Comparison of ENCODE assay signal across 35 cellular contexts in genomic region chr1:200631375-200631774, GRCh38. TPM values are rescaled to one million over a fixed set of nuclear protein-coding genes. Genes with fewer than 3 reads are reported as not detected.
"Had no signal": no experiment of that assay in that cellular context is flagged by ENCODE, and none has a peak within 500 bp of the region (broad histone marks: within the 10 kb centered on the region; RNA-seq: fewer than 3 reads in every experiment).

No MANE protein-coding gene starts in this region.

- H3K27ac Mint-ChIP-seq: activated B cell treated with CpG ODN at 0.5 μM for 24 hours; activated CD4-positive, alpha-beta memory T cell treated with anti-CD3 and anti-CD28 coated beads for 36 hours; activated CD4-positive, alpha-beta T cell treated with anti-CD3 and anti-CD28 coated beads, Interleukin-2, amount 10 ng/mL, durations not matched to agents 24 days and 14 days; activated CD8-positive, alpha-beta T cell treated with anti-CD3 and anti-CD28 coated beads for 36 hours; activated naive CD4-positive, alpha-beta T cell treated with anti-CD3 and anti-CD28 coated beads for 36 hours; activated naive CD4-positive, alpha-beta T cell treated with anti-CD3 and anti-CD28 coated beads, Interleukin-2, amount 50 U/mL, for 72 hours; activated naive CD8-positive, alpha-beta T cell treated with anti-CD3 and anti-CD28 coated beads for 36 hours; activated T-cell treated with anti-CD3 and anti-CD28 coated beads, Interleukin-2, amount 50 U/mL, for 72 hours; activated T-helper 1 cell treated with anti-CD3 and anti-CD28 coated beads, Interleukin-12 subunit alpha, Interleukin-12 subunit beta, Interleukin-2, Interleukin-4 antibody, amounts not matched to agents 30 ng/mL and 10 ng/mL and 1 ng/mL, durations not matched to agents 14 hours and 24 hours and 36 hours; activated T-helper 17 cell treated with anti-CD3 and anti-CD28 coated beads, Interleukin-2, amount 50 U/mL, for 72 hours; T-cell; T-helper 17 cell had no signal

- H3K27me3 Mint-ChIP-seq: activated B cell treated with CpG ODN at 0.5 μM for 24 hours; activated CD4-positive, alpha-beta memory T cell treated with anti-CD3 and anti-CD28 coated beads for 36 hours; activated CD8-positive, alpha-beta T cell treated with anti-CD3 and anti-CD28 coated beads for 36 hours; activated naive CD8-positive, alpha-beta T cell treated with anti-CD3 and anti-CD28 coated beads for 36 hours; activated T-helper 17 cell treated with anti-CD3 and anti-CD28 coated beads, Interleukin-2, amount 50 U/mL, for 72 hours; T-cell; T-helper 17 cell had no signal

- H3K27me3 ChIP-seq: adrenal gland, body of pancreas, brain microvascular endothelial cell, breast epithelium had no signal

- H3K9me3 ChIP-seq: adrenal gland, body of pancreas, breast epithelium had no signal

- H3K36me3 Mint-ChIP-seq: activated CD4-positive, alpha-beta memory T cell treated with anti-CD3 and anti-CD28 coated beads for 36 hours; activated naive CD4-positive, alpha-beta T cell treated with anti-CD3 and anti-CD28 coated beads, Interleukin-2, amount 50 U/mL, for 72 hours; activated naive CD8-positive, alpha-beta T cell treated with anti-CD3 and anti-CD28 coated beads for 36 hours; T-cell had no signal

- ATAC-seq: activated CD8-positive, alpha-beta T cell treated with anti-CD3 and anti-CD28 coated beads for 36 hours; activated naive CD4-positive, alpha-beta T cell treated with anti-CD3 and anti-CD28 coated beads, Interleukin-2, amount 50 U/mL, for 72 hours; activated T-cell treated with anti-CD3 and anti-CD28 coated beads, Interleukin-2, amount 50 U/mL, for 4 hours; activated T-cell treated with anti-CD3 and anti-CD28 coated beads, Interleukin-2, amount 50 U/mL, for 72 hours; activated T-helper 17 cell treated with anti-CD3 and anti-CD28 coated beads, Interleukin-2, amount 50 U/mL, for 72 hours; body of pancreas; T-cell; T-helper 17 cell had no signal

- H3K4me3 ChIP-seq: adrenal gland, body of pancreas, breast epithelium had no signal

- H3K4me1 ChIP-seq: body of pancreas, breast epithelium had no signal

- DNase-seq: activated B cell treated with CpG ODN at 0.5 μM for 24 hours; activated CD4-positive, alpha-beta memory T cell treated with anti-CD3 and anti-CD28 coated beads for 36 hours; activated CD4-positive, alpha-beta T cell treated with anti-CD3 and anti-CD28 coated beads for 4 hours; activated CD4-positive, alpha-beta T cell treated with anti-CD3 and anti-CD28 coated beads, Interleukin-2, amount 10 ng/mL, durations not matched to agents 24 days and 14 days; activated CD4-positive, alpha-beta T cell treated with anti-CD3 and anti-CD28 coated beads, Interleukin-2, amount 50 U/mL, for 1 hour; activated CD4-positive, alpha-beta T cell treated with anti-CD3 and anti-CD28 coated beads, Interleukin-2, amount 50 U/mL, for 4 hours; activated CD4-positive, CD25-positive, alpha-beta regulatory T cell treated with anti-CD3 and anti-CD28 coated beads, Interleukin-2, amount 50 U/mL, for 72 hours; activated CD8-positive, alpha-beta memory T cell treated with anti-CD3 and anti-CD28 coated beads, Interleukin-2, amount 50 U/mL, for 4 hours; activated CD8-positive, alpha-beta T cell treated with anti-CD3 and anti-CD28 coated beads for 36 hours; activated effector memory CD4-positive, alpha-beta T cell treated with anti-CD3 and anti-CD28 coated beads, Interleukin-2, amount 50 U/mL, for 16 hours; activated gamma-delta T cell treated with Interleukin-2 at 50 U/mL for 16 hours; activated naive CD4-positive, alpha-beta T cell; activated naive CD4-positive, alpha-beta T cell treated with anti-CD3 and anti-CD28 coated beads for 36 hours; activated naive CD4-positive, alpha-beta T cell treated with anti-CD3 and anti-CD28 coated beads, Interleukin-2, amount 50 U/mL, for 16 hours; activated naive CD8-positive, alpha-beta T cell treated with anti-CD3 and anti-CD28 coated beads for 36 hours; activated T-cell treated with anti-CD3 and anti-CD28 coated beads for 4 hours; activated T-cell treated with anti-CD3 and anti-CD28 coated beads, Interleukin-2, amount 50 U/mL, for 1 hour; activated T-cell treated with anti-CD3 and anti-CD28 coated beads, Interleukin-2, amount 50 U/mL, for 4 hours; activated T-cell treated with anti-CD3 and anti-CD28 coated beads, Interleukin-2, amount 50 U/mL, for 72 hours; adrenal gland; amniotic stem cell; aorta; body of pancreas; brain microvascular endothelial cell; central memory CD4-positive, alpha-beta T cell; T-cell; T-helper 17 cell; T-helper 9 cell had no signal

- FAIRE-seq: astrocyte, TTC549 had no signal

- H3K27ac ChIP-seq: adrenal gland, body of pancreas, brain microvascular endothelial cell, breast epithelium, VCaP had no signal

- H3K36me3 ChIP-seq: adrenal gland, brain microvascular endothelial cell, breast epithelium had no signal

- H3K4me3 Mint-ChIP-seq: activated B cell treated with CpG ODN at 0.5 μM for 24 hours; activated CD4-positive, alpha-beta memory T cell treated with anti-CD3 and anti-CD28 coated beads for 36 hours; activated CD4-positive, alpha-beta T cell treated with anti-CD3 and anti-CD28 coated beads, Interleukin-2, amount 10 ng/mL, durations not matched to agents 24 days and 14 days; activated CD8-positive, alpha-beta T cell treated with anti-CD3 and anti-CD28 coated beads for 36 hours; activated naive CD4-positive, alpha-beta T cell treated with anti-CD3 and anti-CD28 coated beads for 36 hours; activated naive CD8-positive, alpha-beta T cell treated with anti-CD3 and anti-CD28 coated beads for 36 hours; activated T-cell treated with anti-CD3 and anti-CD28 coated beads, Interleukin-2, amount 50 U/mL, for 4 hours; activated T-cell treated with anti-CD3 and anti-CD28 coated beads, Interleukin-2, amount 50 U/mL, for 72 hours; activated T-helper 1 cell treated with anti-CD3 and anti-CD28 coated beads, Interleukin-12 subunit alpha, Interleukin-12 subunit beta, Interleukin-2, Interleukin-4 antibody, amounts not matched to agents 30 ng/mL and 10 ng/mL and 1 ng/mL, durations not matched to agents 14 hours and 24 hours and 36 hours; activated T-helper 17 cell treated with anti-CD3 and anti-CD28 coated beads, Interleukin-2, amount 50 U/mL, for 72 hours; T-cell; T-helper 17 cell had no signal

- H3K9me3 Mint-ChIP-seq: activated B cell treated with CpG ODN at 0.5 μM for 24 hours; activated CD4-positive, alpha-beta memory T cell treated with anti-CD3 and anti-CD28 coated beads for 36 hours; activated CD4-positive, alpha-beta T cell treated with anti-CD3 and anti-CD28 coated beads, Interleukin-2, amount 10 ng/mL, durations not matched to agents 24 days and 14 days; activated CD8-positive, alpha-beta T cell treated with anti-CD3 and anti-CD28 coated beads for 36 hours; activated naive CD4-positive, alpha-beta T cell treated with anti-CD3 and anti-CD28 coated beads for 36 hours; activated naive CD4-positive, alpha-beta T cell treated with anti-CD3 and anti-CD28 coated beads, Interleukin-2, amount 50 U/mL, for 72 hours; activated naive CD8-positive, alpha-beta T cell treated with anti-CD3 and anti-CD28 coated beads for 36 hours; activated T-cell treated with anti-CD3 and anti-CD28 coated beads, Interleukin-2, amount 50 U/mL, for 4 hours; activated T-cell treated with anti-CD3 and anti-CD28 coated beads, Interleukin-2, amount 50 U/mL, for 72 hours; activated T-helper 1 cell treated with anti-CD3 and anti-CD28 coated beads, Interleukin-12 subunit alpha, Interleukin-12 subunit beta, Interleukin-2, Interleukin-4 antibody, amounts not matched to agents 30 ng/mL and 10 ng/mL and 1 ng/mL, durations not matched to agents 14 hours and 24 hours and 36 hours; activated T-helper 17 cell treated with anti-CD3 and anti-CD28 coated beads, Interleukin-2, amount 50 U/mL, for 72 hours; T-cell had no signal

RNA-seq across cellular contexts. Expression of gene KIF14, which starts 10.8 kb away (rescaled TPM):
- total RNA-seq: body of pancreas had no signal
